Comparison of ENCODE assay signal across 20 cellular contexts in genomic region chr16:23991044-23991443, GRCh38.
DNase-seq lines count a peak whose midpoint lies in the region; ATAC-seq, FAIRE-seq and TF ChIP-seq lines count a peak whose summit lies in the region.
"Had no signal": no experiment of that assay in that cellular context is flagged by ENCODE, and none has a peak within 500 bp of the region (broad histone marks: within the 10 kb centered on the region; RNA-seq: fewer than 3 reads in every experiment).

No MANE protein-coding gene starts in this region.

- POLR2A ChIA-PET in activated CD8-positive, alpha-beta T cell treated with anti-CD3 and anti-CD28 coated beads for 36 hours (lab: Charles Lee) = no interaction called here

- no peak overlapping the region for H3K9ac ChIP-seq in keratinocyte (ENCODE audit: control insufficient read depth, extremely low read depth, insufficient read depth, low read length)

- no peak overlapping the region for H3K4me3 ChIP-seq in keratinocyte (ENCODE audit: control insufficient read depth in 2 of 3, extremely low read depth in 1 of 3, insufficient read depth in 2 of 3, low read depth in 1 of 3, low read length in 3 of 3)
- H3K4me3 ChIP-seq: GM23338 had no signal

- CTCF ChIA-PET in activated CD8-positive, alpha-beta T cell treated with anti-CD3 and anti-CD28 coated beads for 36 hours (lab: Charles Lee) = no interaction called here

- DNase-seq in G401 (ENCODE audit: low spot score) (peak; percentile 30), keratinocyte (ENCODE audit: low read depth, low spot score) (no peak), NCI-H524 treated with DMSO at 0.1 percent for 48 hours (lab: John Stamatoyannopoulos, UW) (no peak)
- no peak for DNase-seq in stimulated activated naive CD4-positive, alpha-beta T cell treated with Interleukin-2 at 50 U/mL for 16 hours (lab: John Stamatoyannopoulos, UW)
- DNase-seq in activated CD8-positive, alpha-beta T cell treated with anti-CD3 and anti-CD28 coated beads for 36 hours = no peak
- DNase-seq: ACHN; Caco-2; CD4-positive, alpha-beta T cell; GDM1; HCEC 1CT; IMR-90 had no signal

- in situ Hi-C loops in G401 (cut with HindIII; ENCODE audit: low sequenced_read_pairs) = no loop called here

- peaks cover 48% of the 10 kb centered on the region for H3K36me3 Mint-ChIP-seq in activated CD8-positive, alpha-beta T cell treated with anti-CD3 and anti-CD28 coated beads for 36 hours (ENCODE audit: low read depth)

- H3K4me3 Mint-ChIP-seq in activated CD8-positive, alpha-beta T cell treated with anti-CD3 and anti-CD28 coated beads for 36 hours = no peak overlapping the region
- H3K4me3 Mint-ChIP-seq: CD4-positive, alpha-beta T cell; GM23338 had no signal

- H3K4me1 Mint-ChIP-seq in activated CD8-positive, alpha-beta T cell treated with anti-CD3 and anti-CD28 coated beads for 36 hours (ENCODE audit: low read depth) = peaks cover 22% of the 10 kb centered on the region

- no peak overlapping the region for H3K4me2 ChIP-seq in keratinocyte (ENCODE audit: control insufficient read depth, extremely low read depth, insufficient read depth, low read depth, low read length)
- H3K4me2 ChIP-seq: GM23338 had no signal

- no peaks in the 10 kb centered on the region for H3K36me3 ChIP-seq in keratinocyte (ENCODE audit: control insufficient read depth in 2 of 2, extremely low read depth in 1 of 2, insufficient read depth in 2 of 2, low read length in 2 of 2)

- H3K27ac ChIP-seq in angular gyrus (ENCODE audit: low read depth, low read length) (peak overlapping the region; percentile 19), keratinocyte (ENCODE audit: control insufficient read depth, insufficient read depth, low read length) (no peak overlapping the region)
- H3K27ac ChIP-seq: C4-2B, HL-60 had no signal

- dilution Hi-C loops in keratinocyte (cut with MboI; ENCODE audit: extremely low pct_ligation_motif_present, low sequenced_read_pairs) = no loop called here

- peaks cover under 1% of the 10 kb centered on the region for H3K4me1 ChIP-seq in keratinocyte (ENCODE audit: control insufficient read depth, extremely low read depth, insufficient read depth, low read length)
- H3K4me1 ChIP-seq: Caco-2 had no signal

- intact Hi-C loops in activated CD8-positive, alpha-beta T cell treated with anti-CD3 and anti-CD28 coated beads for 36 hours (cut with micrococcal nuclease) = no loop called here

- H3K27me3 Mint-ChIP-seq in activated CD8-positive, alpha-beta T cell treated with anti-CD3 and anti-CD28 coated beads for 36 hours = no peaks in the 10 kb centered on the region
- H3K27me3 Mint-ChIP-seq: CD4-positive, alpha-beta T cell had no signal

- H4K20me1 ChIP-seq in keratinocyte (ENCODE audit: control insufficient read depth, extremely low read depth, insufficient read depth, low read length) = no peaks in the 10 kb centered on the region

- ATAC-seq in activated CD8-positive, alpha-beta T cell treated with anti-CD3 and anti-CD28 coated beads for 36 hours = no peak
- ATAC-seq: GM23338 had no signal

- H3K9me3 ChIP-seq in keratinocyte (ENCODE audit: control insufficient read depth, low read depth, low read length) = no peaks in the 10 kb centered on the region
- H3K9me3 ChIP-seq: Caco-2 had no signal

- H3K9me1 ChIP-seq in keratinocyte (ENCODE audit: control insufficient read depth, extremely low read depth, insufficient read depth, low read length) = no peaks in the 10 kb centered on the region

- no peaks in the 10 kb centered on the region for H3K27me3 ChIP-seq in keratinocyte (ENCODE audit: control insufficient read depth, extremely low read depth, insufficient read depth, low read length)

- no peak for TF ChIP-seq CTCF in keratinocyte (optimal IDR thresholded peaks at IDR 0.05 in 1 of 3, IDR thresholded peaks at IDR 0.05 in 1 of 3, conservative IDR thresholded peaks at IDR 0.05 in 1 of 3; ENCODE audit: extremely low read depth in 1 of 3, insufficient read depth in 2 of 3, low read length in 3 of 3)
- TF ChIP-seq CTCF in activated CD8-positive, alpha-beta T cell treated with anti-CD3 and anti-CD28 coated beads for 36 hours (IDR thresholded peaks at IDR 0.05) = no peak

- no peak overlapping the region for H2AFZ ChIP-seq in keratinocyte (ENCODE audit: control insufficient read depth, low read length)
- H2AFZ ChIP-seq: GM23338 had no signal

- peak; percentile 74 for FAIRE-seq in keratinocyte (lab: Jason Lieb, UNC)
- FAIRE-seq: A204.1, D721Med, GM12892, GM18507, H54 had no signal

- H3K9me3 Mint-ChIP-seq in activated CD8-positive, alpha-beta T cell treated with anti-CD3 and anti-CD28 coated beads for 36 hours = no peaks in the 10 kb centered on the region
- H3K9me3 Mint-ChIP-seq: CD4-positive, alpha-beta T cell; GM23338 had no signal

- no peak overlapping the region for H3K27ac Mint-ChIP-seq in activated CD8-positive, alpha-beta T cell treated with anti-CD3 and anti-CD28 coated beads for 36 hours
- H3K27ac Mint-ChIP-seq: CD4-positive, alpha-beta T cell; GM23338 had no signal

- no peaks in the 10 kb centered on the region for H3K79me2 ChIP-seq in keratinocyte (ENCODE audit: control insufficient read depth, insufficient read depth, low read length)
